Comparison of ENCODE assay signal across 8 cellular contexts in the genomic region with DNA sequence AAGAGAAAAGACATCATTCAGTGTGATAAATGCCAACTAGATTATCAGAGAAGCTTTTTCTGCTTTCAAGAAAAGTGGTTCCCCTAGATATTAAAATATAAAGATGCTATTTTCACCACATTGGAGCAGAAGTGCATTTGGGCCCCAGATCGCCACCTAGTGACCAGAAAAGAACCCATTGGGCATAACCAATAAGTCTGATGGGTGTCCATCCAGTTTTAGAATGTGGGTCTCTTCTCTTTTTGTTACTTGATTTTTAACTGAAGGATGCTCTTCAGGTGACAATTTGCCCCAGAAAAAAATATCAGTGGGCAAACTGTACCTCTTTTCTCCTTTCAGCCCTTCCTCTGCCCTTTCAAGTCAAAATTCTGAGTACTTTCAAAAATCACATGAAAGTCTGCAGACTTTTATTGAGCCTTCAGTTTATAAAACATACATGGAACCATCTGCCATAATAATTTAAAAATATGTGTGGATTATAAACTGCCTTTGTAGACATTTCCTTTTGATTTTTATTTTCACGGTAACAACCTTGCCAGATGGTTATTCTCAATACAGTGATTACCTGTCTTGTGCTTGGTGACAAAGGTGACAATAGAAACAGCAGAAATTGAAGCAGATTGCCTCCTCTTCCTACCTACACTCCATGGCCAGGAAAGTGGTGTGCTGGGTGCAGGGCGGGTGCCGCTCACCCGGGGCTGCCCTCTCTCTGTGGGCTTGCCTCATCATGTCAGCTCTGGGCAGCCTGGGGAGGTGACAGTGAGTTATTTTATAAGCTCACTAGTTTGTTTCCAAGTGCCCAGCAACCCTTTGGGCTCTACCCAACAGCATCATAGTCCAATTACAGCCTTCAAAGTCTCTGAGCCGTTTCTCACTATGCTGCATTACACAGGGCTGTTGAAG.
DNase-seq lines count a peak whose midpoint lies in the region; ATAC-seq and TF ChIP-seq lines count a peak whose summit lies in the region.

No MANE protein-coding gene starts in this region.

- H2AFZ ChIP-seq in hepatocyte = no peak overlapping the region

- no peaks in the 10 kb centered on the region for H3K9me2 ChIP-seq in hepatocyte (replicated peaks; ENCODE audit: insufficient read depth)

- H3K79me2 ChIP-seq in hepatocyte = no peaks in the 10 kb centered on the region

- DNase-seq in COLO829 (ENCODE audit: low spot score) (peak; percentile 47), RKO (ENCODE audit: low spot score) (peak; percentile 33), hepatocyte (ENCODE audit: low spot score) (peak; percentile 42), DMS79 (lab: John Stamatoyannopoulos, UW) (no peak)

- whole genome bisulfite sequencing in hepatocyte (ENCODE audit: low lambda C conversion rate, missing lambda C conversion rate) = 66% methylated on average over 6 of the region's 6 CpGs

- H3K4me1 ChIP-seq in hepatocyte (ENCODE audit: insufficient read depth) = no peaks in the 10 kb centered on the region

- H4K20me1 ChIP-seq in hepatocyte (ENCODE audit: insufficient read depth, poor library complexity, severe bottlenecking) = no peaks in the 10 kb centered on the region

- no peaks in the 10 kb centered on the region for H3K36me3 ChIP-seq in hepatocyte (replicated peaks; ENCODE audit: insufficient read depth, low read depth)

- no peak overlapping the region for H3K4me3 ChIP-seq in hepatocyte

- peak; percentile 60 for TF ChIP-seq CTCF in hepatocyte (IDR thresholded peaks at IDR 0.05; ENCODE audit: poor library complexity)

- ATAC-seq in GM19043 (IDR thresholded peaks at IDR 0.05; ENCODE audit: low read depth, unreplicated experiment) = peak; percentile 69
- no peak for ATAC-seq in HG02588 (IDR thresholded peaks at IDR 0.05; ENCODE audit: unreplicated experiment)
- no peak for ATAC-seq in GM21737 (IDR thresholded peaks at IDR 0.05; ENCODE audit: unreplicated experiment)
- ATAC-seq in GM19463 (IDR thresholded peaks at IDR 0.05; ENCODE audit: unreplicated experiment) = no peak

- no peaks in the 10 kb centered on the region for H3K27me3 ChIP-seq in hepatocyte

- no peak overlapping the region for H3K4me2 ChIP-seq in hepatocyte

- H3K9me3 ChIP-seq in hepatocyte (ENCODE audit: low read depth) = no peaks in the 10 kb centered on the region

- H3K27ac ChIP-seq in hepatocyte = no peak overlapping the region
